Comparison of ENCODE assay signal across 1 cellular context in the genomic region with DNA sequence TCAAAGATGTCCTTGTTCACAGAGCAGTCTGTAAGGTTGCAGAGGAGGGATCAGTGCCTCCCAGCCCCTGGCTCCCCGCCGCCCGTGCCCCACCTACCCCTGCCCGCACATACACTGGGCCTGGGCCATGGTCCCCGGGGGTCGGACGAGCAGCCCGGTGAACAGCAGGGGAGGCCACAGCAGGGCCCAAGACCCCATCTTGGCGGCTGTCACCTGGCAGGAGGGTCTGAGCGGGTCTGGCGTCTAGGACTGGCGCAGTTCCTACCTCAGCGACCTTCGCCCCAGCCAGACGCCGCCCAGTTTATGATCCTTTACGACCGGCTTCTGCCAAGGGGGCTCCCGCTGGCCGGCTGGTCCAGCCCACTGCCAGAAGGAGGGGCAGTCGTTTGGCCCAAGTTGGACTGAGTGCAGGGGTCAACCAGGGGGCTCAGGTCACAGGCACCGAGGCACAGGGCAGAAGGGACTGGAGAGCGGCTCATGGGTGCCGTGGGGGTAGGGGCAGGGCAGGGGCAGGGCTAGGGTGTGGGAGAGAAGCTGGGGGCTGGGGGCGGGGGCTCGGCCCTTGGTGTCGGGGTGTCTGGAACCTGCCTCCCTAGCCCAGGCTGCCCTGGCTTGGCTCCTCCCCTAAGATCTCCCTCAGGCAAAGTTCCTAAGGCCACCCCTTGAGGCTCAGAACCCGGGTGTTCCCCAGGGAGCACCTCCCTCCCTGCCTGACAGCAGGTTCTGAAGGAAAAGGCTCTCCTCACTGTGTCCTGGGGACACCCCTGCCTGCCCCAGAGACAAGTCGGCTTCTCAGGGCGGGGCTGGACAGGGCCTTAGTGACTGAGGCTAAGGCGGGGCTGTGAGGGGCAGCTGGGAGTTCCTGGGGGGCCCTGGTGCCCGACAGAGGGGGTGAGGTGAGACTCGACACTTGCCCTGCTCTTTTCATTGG.
TF ChIP-seq lines count a peak whose summit lies in the region.

A gene with protein sequence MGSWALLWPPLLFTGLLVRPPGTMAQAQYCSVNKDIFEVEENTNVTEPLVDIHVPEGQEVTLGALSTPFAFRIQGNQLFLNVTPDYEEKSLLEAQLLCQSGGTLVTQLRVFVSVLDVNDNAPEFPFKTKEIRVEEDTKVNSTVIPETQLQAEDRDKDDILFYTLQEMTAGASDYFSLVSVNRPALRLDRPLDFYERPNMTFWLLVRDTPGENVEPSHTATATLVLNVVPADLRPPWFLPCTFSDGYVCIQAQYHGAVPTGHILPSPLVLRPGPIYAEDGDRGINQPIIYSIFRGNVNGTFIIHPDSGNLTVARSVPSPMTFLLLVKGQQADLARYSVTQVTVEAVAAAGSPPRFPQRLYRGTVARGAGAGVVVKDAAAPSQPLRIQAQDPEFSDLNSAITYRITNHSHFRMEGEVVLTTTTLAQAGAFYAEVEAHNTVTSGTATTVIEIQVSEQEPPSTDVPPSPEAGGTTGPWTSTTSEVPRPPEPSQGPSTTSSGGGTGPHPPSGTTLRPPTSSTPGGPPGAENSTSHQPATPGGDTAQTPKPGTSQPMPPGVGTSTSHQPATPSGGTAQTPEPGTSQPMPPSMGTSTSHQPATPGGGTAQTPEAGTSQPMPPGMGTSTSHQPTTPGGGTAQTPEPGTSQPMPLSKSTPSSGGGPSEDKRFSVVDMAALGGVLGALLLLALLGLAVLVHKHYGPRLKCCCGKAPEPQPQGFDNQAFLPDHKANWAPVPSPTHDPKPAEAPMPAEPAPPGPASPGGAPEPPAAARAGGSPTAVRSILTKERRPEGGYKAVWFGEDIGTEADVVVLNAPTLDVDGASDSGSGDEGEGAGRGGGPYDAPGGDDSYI (minus strand): TSS at position 251 of the 931 bp plus-strand sequence. CDS start 53 bp downstream, at position 198.

TF ChIP-seq in HepG2, 621 proteins besides CTCF, POLR2A, EP300 and RAD21 (continues in another document):
- TF ChIP-seq RBM22 (optimal IDR thresholded peaks at IDR 0.05; ENCODE audit: low read length) (peak; percentile 5), PATZ1 (CRISPR knock-in tag; IDR thresholded peaks at IDR 0.05) (peak; percentile 26; the same call in 1 of the 2 replicates), CHD2 (IDR thresholded peaks at IDR 0.05; ENCODE audit: low read depth, low read length) (no peak), NFKB2 (CRISPR knock-in tag; IDR thresholded peaks at IDR 0.05; ENCODE audit: borderline replicate concordance) (no peak), ZNF263 (CRISPR knock-in tag; IDR thresholded peaks at IDR 0.05) (peak; percentile 88), SKI (IDR thresholded peaks at IDR 0.05; ENCODE audit: partially characterized antibody) (peak; percentile 29), RFX5 (IDR thresholded peaks at IDR 0.05; ENCODE audit: low read depth, low read length) (no peak), NR2F6 (IDR thresholded peaks at IDR 0.05) (peak; percentile 28; the same call in 1 of the 2 replicates), NR2F6 (CRISPR knock-in tag; IDR thresholded peaks at IDR 0.05) (peak; percentile 44; the same call in 1 of the 2 replicates), PITX1 (CRISPR knock-in tag; IDR thresholded peaks at IDR 0.05) (0 out of 2 replicates have a peak, but pooled peaks have one; percentile 18), AGO1 (IDR thresholded peaks at IDR 0.05; ENCODE audit: low read depth, low read length, poor library complexity, severe bottlenecking) (peak; percentile 53), PRDM4 (CRISPR knock-in tag; IDR thresholded peaks at IDR 0.05; ENCODE audit: borderline replicate concordance) (no peak), ZNF646 (CRISPR knock-in tag; IDR thresholded peaks at IDR 0.05) (no peak), EED (CRISPR knock-in tag; IDR thresholded peaks at IDR 0.05) (no peak), ZNF264 (CRISPR knock-in tag; IDR thresholded peaks at IDR 0.05) (no peak), ZNF550 (CRISPR knock-in tag; IDR thresholded peaks at IDR 0.05; ENCODE audit: borderline replicate concordance) (no peak), ZNF274 (CRISPR knock-in tag; IDR thresholded peaks at IDR 0.05) (peak; percentile 57; the same call in 1 of the 2 replicates), SMC3 (IDR thresholded peaks at IDR 0.05; ENCODE audit: low read length) (no peak), ZNF10 (CRISPR knock-in tag; IDR thresholded peaks at IDR 0.05; ENCODE audit: borderline replicate concordance, low read depth) (no peak), FOXK1 (CRISPR knock-in tag; IDR thresholded peaks at IDR 0.05; ENCODE audit: borderline replicate concordance, low read depth) (no peak), ZMYM3 (CRISPR knock-in tag; IDR thresholded peaks at IDR 0.05) (no peak), MEF2D (CRISPR knock-in tag; IDR thresholded peaks at IDR 0.05) (no peak), ZNF547 (CRISPR knock-in tag; IDR thresholded peaks at IDR 0.05) (0 out of 2 replicates have a peak, but pooled peaks have one; percentile 43), RARA (CRISPR knock-in tag; IDR thresholded peaks at IDR 0.05) (no peak), HIC2 (CRISPR knock-in tag; IDR thresholded peaks at IDR 0.05; ENCODE audit: low read depth) (peak; percentile 37; the same call in 1 of the 2 replicates), HNF4A (CRISPR knock-in tag; IDR thresholded peaks at IDR 0.05) (peak; percentile 65)
- TF ChIP-seq, protein P1, sequence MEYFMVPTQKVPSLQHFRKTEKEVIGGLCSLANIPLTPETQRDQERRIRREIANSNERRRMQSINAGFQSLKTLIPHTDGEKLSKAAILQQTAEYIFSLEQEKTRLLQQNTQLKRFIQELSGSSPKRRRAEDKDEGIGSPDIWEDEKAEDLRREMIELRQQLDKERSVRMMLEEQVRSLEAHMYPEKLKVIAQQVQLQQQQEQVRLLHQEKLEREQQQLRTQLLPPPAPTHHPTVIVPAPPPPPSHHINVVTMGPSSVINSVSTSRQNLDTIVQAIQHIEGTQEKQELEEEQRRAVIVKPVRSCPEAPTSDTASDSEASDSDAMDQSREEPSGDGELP (IDR thresholded peaks at IDR 0.05; ENCODE audit: borderline replicate concordance, low read depth) = peak; percentile 16; the same call in 1 of the 2 replicates
- TF ChIP-seq, protein P2, sequence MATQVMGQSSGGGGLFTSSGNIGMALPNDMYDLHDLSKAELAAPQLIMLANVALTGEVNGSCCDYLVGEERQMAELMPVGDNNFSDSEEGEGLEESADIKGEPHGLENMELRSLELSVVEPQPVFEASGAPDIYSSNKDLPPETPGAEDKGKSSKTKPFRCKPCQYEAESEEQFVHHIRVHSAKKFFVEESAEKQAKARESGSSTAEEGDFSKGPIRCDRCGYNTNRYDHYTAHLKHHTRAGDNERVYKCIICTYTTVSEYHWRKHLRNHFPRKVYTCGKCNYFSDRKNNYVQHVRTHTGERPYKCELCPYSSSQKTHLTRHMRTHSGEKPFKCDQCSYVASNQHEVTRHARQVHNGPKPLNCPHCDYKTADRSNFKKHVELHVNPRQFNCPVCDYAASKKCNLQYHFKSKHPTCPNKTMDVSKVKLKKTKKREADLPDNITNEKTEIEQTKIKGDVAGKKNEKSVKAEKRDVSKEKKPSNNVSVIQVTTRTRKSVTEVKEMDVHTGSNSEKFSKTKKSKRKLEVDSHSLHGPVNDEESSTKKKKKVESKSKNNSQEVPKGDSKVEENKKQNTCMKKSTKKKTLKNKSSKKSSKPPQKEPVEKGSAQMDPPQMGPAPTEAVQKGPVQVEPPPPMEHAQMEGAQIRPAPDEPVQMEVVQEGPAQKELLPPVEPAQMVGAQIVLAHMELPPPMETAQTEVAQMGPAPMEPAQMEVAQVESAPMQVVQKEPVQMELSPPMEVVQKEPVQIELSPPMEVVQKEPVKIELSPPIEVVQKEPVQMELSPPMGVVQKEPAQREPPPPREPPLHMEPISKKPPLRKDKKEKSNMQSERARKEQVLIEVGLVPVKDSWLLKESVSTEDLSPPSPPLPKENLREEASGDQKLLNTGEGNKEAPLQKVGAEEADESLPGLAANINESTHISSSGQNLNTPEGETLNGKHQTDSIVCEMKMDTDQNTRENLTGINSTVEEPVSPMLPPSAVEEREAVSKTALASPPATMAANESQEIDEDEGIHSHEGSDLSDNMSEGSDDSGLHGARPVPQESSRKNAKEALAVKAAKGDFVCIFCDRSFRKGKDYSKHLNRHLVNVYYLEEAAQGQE (IDR thresholded peaks at IDR 0.05; ENCODE audit: borderline replicate concordance in 1 of 2, low read depth in 1 of 2, low read length in 2 of 2) = no peak
- TF ChIP-seq, protein P3, sequence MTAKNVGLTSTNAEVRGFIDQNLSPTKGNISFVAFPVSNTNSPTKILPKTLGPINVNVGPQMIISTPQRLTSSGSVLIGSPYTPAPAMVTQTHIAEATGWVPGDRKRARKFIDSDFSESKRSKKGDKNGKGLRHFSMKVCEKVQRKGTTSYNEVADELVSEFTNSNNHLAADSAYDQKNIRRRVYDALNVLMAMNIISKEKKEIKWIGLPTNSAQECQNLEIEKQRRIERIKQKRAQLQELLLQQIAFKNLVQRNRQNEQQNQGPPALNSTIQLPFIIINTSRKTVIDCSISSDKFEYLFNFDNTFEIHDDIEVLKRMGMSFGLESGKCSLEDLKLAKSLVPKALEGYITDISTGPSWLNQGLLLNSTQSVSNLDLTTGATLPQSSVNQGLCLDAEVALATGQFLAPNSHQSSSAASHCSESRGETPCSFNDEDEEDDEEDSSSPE (CRISPR knock-in tag; IDR thresholded peaks at IDR 0.05) = no peak
